8 cellular contexts compared by ENCODE assay signal in genomic region chr19:18153555-18154134, GRCh38. TPM values are rescaled to one million over a fixed set of nuclear protein-coding genes. Genes with fewer than 3 reads are reported as not detected.
DNase-seq lines count a peak whose midpoint lies in the region; ATAC-seq and TF ChIP-seq lines count a peak whose summit lies in the region.

No MANE protein-coding gene starts in this region.

- no peak for TF ChIP-seq POLR2A in uterus (IDR thresholded peaks at IDR 0.05)

- peak overlapping the region; percentile 72 for H3K27ac ChIP-seq in Panc1 (ENCODE audit: low read length)
- H3K27ac ChIP-seq in muscle layer of duodenum (ENCODE audit: low read length) = peak overlapping the region; percentile 67
- H3K27ac ChIP-seq in uterus = peak overlapping the region; percentile 87 to 95

- no peaks in the 10 kb centered on the region for H3K9me3 Mint-ChIP-seq in chondrocyte (ENCODE audit: low read depth)

- no peaks in the 10 kb centered on the region for H3K27me3 Mint-ChIP-seq in chondrocyte (ENCODE audit: low read depth)

- DNase-seq in Panc1 (ENCODE audit: low read depth, low spot score) (no peak), chondrocyte (ENCODE audit: low spot score) (no peak), uterus (no peak), GM10248 (ENCODE audit: extremely low spot score) (no peak), NCI-H2196 (lab: John Stamatoyannopoulos, UW; ENCODE audit: unreplicated experiment) (no peak)

- POLR2A ChIA-PET in Panc1 (lab: Charles Lee) (no interaction called here), GM10248 (lab: Yijun Ruan, JAX) (no interaction called here)

- peaks cover 36% of the 10 kb centered on the region for H3K4me1 Mint-ChIP-seq in chondrocyte (ENCODE audit: low read depth)

- ATAC-seq in GM19025 (IDR thresholded peaks at IDR 0.05; ENCODE audit: low read depth, unreplicated experiment) (peak; percentile 1), Panc1 (no peak), HG03196 (IDR thresholded peaks at IDR 0.05; ENCODE audit: unreplicated experiment) (no peak)

- H3K36me3 ChIP-seq in Panc1 (ENCODE audit: control insufficient read depth, insufficient read depth, low read length) (peaks cover 2% of the 10 kb centered on the region; the same call in 1 of the 2 replicates), muscle layer of duodenum (ENCODE audit: control insufficient read depth in 1 of 2, insufficient read depth in 2 of 2, low read length in 2 of 2) (peaks cover 0 to 10% of the 10 kb centered on the region in 2 donors), uterus (no peaks in the 10 kb centered on the region)

- TF ChIP-seq CTCF in Panc1 (IDR thresholded peaks at IDR 0.05) = no peak
- TF ChIP-seq CTCF in chondrocyte (IDR thresholded peaks at IDR 0.05) = no peak
- no peak for TF ChIP-seq CTCF in uterus (IDR thresholded peaks at IDR 0.05)
- no peak for TF ChIP-seq CTCF in GM10248 (IDR thresholded peaks at IDR 0.05; ENCODE audit: control extremely low read depth, extremely low read depth, low read depth, missing control alignments)

- intact Hi-C loops in Panc1 (cut with micrococcal nuclease; ENCODE audit: unreplicated experiment) (no loop called here), uterus (cut with DNase I; ENCODE audit: low total_unique reads) (loop anchor here (5.0 kb wide), 1 partner anchor 69 kb away; no protein-coding TSS in a partner anchor)

- CTCF ChIA-PET in Panc1 (lab: Charles Lee) = no interaction called here
- CTCF ChIA-PET in GM10248 (lab: Yijun Ruan, JAX) = interaction anchor here (2.6 kb wide), 1 partner anchor 147 kb away, joined by 7 read pairs; no protein-coding TSS in a partner anchor

- H3K27me3 ChIP-seq in Panc1 (ENCODE audit: control insufficient read depth, insufficient read depth, low read length) (no peaks in the 10 kb centered on the region), muscle layer of duodenum (ENCODE audit: low read depth, low read length) (no peaks in the 10 kb centered on the region), uterus (no peaks in the 10 kb centered on the region)

- in situ Hi-C loops in Panc1 (cut with HindIII; ENCODE audit: low pct_unique_long_range_greater_than_20kb, low sequenced_read_pairs) = no loop called here

- peaks cover 27% of the 10 kb centered on the region for H3K4me1 ChIP-seq in Panc1 (ENCODE audit: control insufficient read depth, insufficient read depth, low read length)
- peaks cover 19 to 46% of the 10 kb centered on the region in 2 donors for H3K4me1 ChIP-seq in muscle layer of duodenum (ENCODE audit: control insufficient read depth in 1 of 2, insufficient read depth in 2 of 2, low read length in 2 of 2)
- H3K4me1 ChIP-seq in uterus = peaks cover 7 to 25% of the 10 kb centered on the region in 2 donors

- H3K4me3 ChIP-seq in Panc1 (ENCODE audit: low read depth in 2 of 2, low read length in 2 of 2) = peak overlapping the region; percentile 70 to 72
- H3K4me3 ChIP-seq in muscle layer of duodenum (ENCODE audit: low read depth in 1 of 2, low read length in 2 of 2) = peak overlapping the region; percentile 64 to 88
- peak overlapping the region; percentile 64 to 97 for H3K4me3 ChIP-seq in uterus

- peak overlapping the region; percentile 89 for H3K4me3 Mint-ChIP-seq in chondrocyte (ENCODE audit: unreplicated experiment)

- no peaks in the 10 kb centered on the region for H3K36me3 Mint-ChIP-seq in chondrocyte (ENCODE audit: low read depth)

- H3K9me3 ChIP-seq in Panc1 (ENCODE audit: control insufficient read depth, insufficient read depth, low read depth, low read length) (no peaks in the 10 kb centered on the region), muscle layer of duodenum (ENCODE audit: control insufficient read depth in 1 of 2, low read length in 2 of 2) (no peaks in the 10 kb centered on the region), uterus (no peaks in the 10 kb centered on the region)

- no TSS peak for BruUV-seq in Panc1 (replicated peaks; lab: Mats Ljungman, UMichigan)

- peak overlapping the region; percentile 83 for H3K27ac Mint-ChIP-seq in chondrocyte (ENCODE audit: unreplicated experiment)

RNA-seq across cellular contexts. Expression of gene PIK3R2, which starts 0.7 kb away (rescaled TPM):
- total RNA-seq in Panc1 (2021; ENCODE audit: unreplicated experiment) (37.6 TPM), chondrocyte (67.6 to 96.3 TPM (median 73.1 TPM) in 3 replicates), uterus (10 to 100 TPM; 17.2 to 39.4 (median 29.7) TPM)
- polyA plus RNA-seq in Panc1 (2012; ENCODE audit: insufficient read length) = 67.7 TPM

RNA-seq across cellular contexts. Expression of gene IFI30, which starts 20.0 kb away (rescaled TPM):
- 39.7 TPM for total RNA-seq in Panc1 (2021; ENCODE audit: unreplicated experiment)
- 38.3 TPM for polyA plus RNA-seq in Panc1 (2012; ENCODE audit: insufficient read length)
- total RNA-seq in chondrocyte = 0.33 to 2.1 TPM (median 1.7 TPM) in 3 replicates
- 10 to 100 TPM in 2 of 4 donors, 1 to 10 TPM in 2; 4.1 to 17.4 (median 11.4) TPM for total RNA-seq in uterus

RNA-seq across cellular contexts. Expression of gene MPV17L2, which starts 39.4 kb away (rescaled TPM):
- total RNA-seq in Panc1 (2021; ENCODE audit: unreplicated experiment) = 13.3 TPM
- polyA plus RNA-seq in Panc1 (2012; ENCODE audit: insufficient read length) = 17.0 TPM
- 10.9 to 14.2 TPM (median 12.8 TPM) in 3 replicates for total RNA-seq in chondrocyte
- 10 to 100 TPM in 3 of 4 donors, 1 to 10 TPM in 1; 5.2 to 19.7 (median 11.1) TPM for total RNA-seq in uterus

RNA-seq across cellular contexts. Expression of gene RAB3A, which starts 50.2 kb away (rescaled TPM):
- total RNA-seq in Panc1 (2021; ENCODE audit: unreplicated experiment) (1.0 TPM), chondrocyte (3.4 to 6.1 TPM (median 3.8 TPM) in 3 replicates), uterus (1 to 10 TPM in 1 of 4 donors, under 1 TPM in 2, not detected in 1; 0.69 to 3.8 (median 0.77) TPM)
- 1.4 TPM for polyA plus RNA-seq in Panc1 (2012; ENCODE audit: insufficient read length)

RNA-seq across cellular contexts. Expression of gene MAST3, which starts 56.1 kb away (rescaled TPM):
- 13.1 TPM for total RNA-seq in Panc1 (2021; ENCODE audit: unreplicated experiment)
- polyA plus RNA-seq in Panc1 (2012; ENCODE audit: insufficient read length) = 12.5 TPM
- 9.7 to 10.1 TPM (median 10.0 TPM) in 3 replicates for total RNA-seq in chondrocyte
- 10 to 100 TPM in 1 of 4 donors, 1 to 10 TPM in 2, under 1 TPM in 1; 0.59 to 22.5 (median 3.8) TPM for total RNA-seq in uterus
